ENCODE assay signal across 19 cellular contexts in the genomic region with DNA sequence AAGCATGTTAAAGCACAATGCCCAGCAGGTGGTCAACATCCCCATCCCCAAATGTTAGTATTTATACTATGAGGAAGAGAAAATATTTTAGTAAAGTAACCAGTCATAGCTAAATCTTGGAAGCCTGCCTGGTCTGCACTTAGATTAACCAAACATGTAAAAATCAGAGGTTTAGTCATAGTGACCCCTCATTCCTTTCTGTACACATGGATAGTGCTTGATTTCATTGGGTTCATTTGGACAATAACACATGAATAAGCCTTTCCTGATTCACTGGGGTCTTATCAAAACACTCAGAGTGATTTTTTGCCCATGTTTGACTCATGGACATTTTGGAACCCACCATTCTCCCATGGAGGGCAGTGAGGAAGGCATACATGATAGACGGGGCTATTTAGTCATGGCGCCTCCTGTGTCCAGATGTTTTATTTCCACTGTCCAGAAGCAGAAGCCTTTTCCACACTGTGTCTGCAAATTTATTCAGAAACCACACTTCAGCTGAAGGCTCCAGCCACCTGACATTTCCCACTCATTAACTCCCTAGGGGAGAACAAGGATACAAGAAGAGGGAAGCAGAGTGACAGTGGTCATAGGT. TPM values are rescaled to one million over a fixed set of nuclear protein-coding genes. Genes with fewer than 3 reads are reported as not detected.
A peak's percentile ranks its signal among the peaks of the same experiment; 100 is the strongest.
DNase-seq lines count a peak whose midpoint lies in the region; ATAC-seq and TF ChIP-seq lines count a peak whose summit lies in the region.
"Had no signal": no experiment of that assay in that cellular context is flagged by ENCODE, and none has a peak within 500 bp of the region (broad histone marks: within the 10 kb centered on the region; RNA-seq: fewer than 3 reads in every experiment).

No MANE protein-coding gene starts in this region.

- intact Hi-C loops in PC-9 (cut with micrococcal nuclease; ENCODE audit: unreplicated experiment): no loop called here

- CTCF ChIA-PET in PC-9 (lab: Charles Lee): no interaction called here

- H3K4me1 ChIP-seq in osteoblast (ENCODE audit: insufficient read depth, low read length): peaks cover 22% of the 10 kb centered on the region
- no peaks in the 10 kb centered on the region for H3K4me1 ChIP-seq in PC-9 (replicated peaks; ENCODE audit: insufficient read depth)
- H3K4me1 ChIP-seq: BLaER1, esophagus squamous epithelium had no signal

- DNase-seq in Daoy (ENCODE audit: low read depth) (peak; percentile 14), OCI-M1 (lab: John Stamatoyannopoulos, UW) (peak; percentile 14), dedifferentiated amniotic fluid mesenchymal stem cell (ENCODE audit: extremely low spot score) (peak; percentile 59), osteoblast (ENCODE audit: insufficient read length, low spot score, missing footprints) (peak; percentile 82), PC-9 (no peak), T-helper 1 cell (no peak)
- no peak for DNase-seq in effector CD8-positive, alpha-beta T cell (lab: John Stamatoyannopoulos, UW)
- DNase-seq: activated CD4-positive, alpha-beta T cell treated with anti-CD3 and anti-CD28 coated beads, Interleukin-2, amount 50 U/mL, for 48 hours; activated naive CD8-positive, alpha-beta T cell treated with anti-CD3 and anti-CD28 coated beads, Interleukin-2, amount 50 U/mL, for 24 hours; activated T-cell treated with anti-CD3 and anti-CD28 coated beads, Interleukin-2, amount 50 U/mL, for 72 hours; esophagus squamous epithelium; NCI-H1930; NCI-H526; retina had no signal

- H3F3A ChIP-seq in PC-9 (ENCODE audit: insufficient read depth, low read depth): no peaks in the 10 kb centered on the region

- POLR2A ChIA-PET in PC-9 (lab: Charles Lee; ENCODE audit: unreplicated experiment): no interaction called here

- H4K20me1 ChIP-seq in osteoblast (ENCODE audit: insufficient read depth, low read length) (no peaks in the 10 kb centered on the region), PC-9 (ENCODE audit: insufficient read depth) (no peaks in the 10 kb centered on the region)
- H4K20me1 ChIP-seq: BLaER1 had no signal

- H3K9me3 ChIP-seq in osteoblast (ENCODE audit: low read depth, low read length): no peaks in the 10 kb centered on the region
- H3K9me3 ChIP-seq in PC-9 (ENCODE audit: insufficient read depth, low read depth): no peaks in the 10 kb centered on the region
- H3K9me3 ChIP-seq: esophagus squamous epithelium had no signal

- H3K4me2 ChIP-seq in osteoblast (ENCODE audit: insufficient read depth, low read length): peak overlapping the region; percentile 49
- H3K4me2 ChIP-seq in PC-9: no peak overlapping the region
- H3K4me2 ChIP-seq: BLaER1 had no signal

- no TSS peak for BruUV-seq in PC-9 (replicated peaks; lab: Mats Ljungman, UMichigan)

- H3K27me3 ChIP-seq in osteoblast (ENCODE audit: insufficient read depth, low read length) (no peaks in the 10 kb centered on the region), PC-9 (ENCODE audit: insufficient read depth, low read depth) (peaks cover 67% of the 10 kb centered on the region)
- H3K27me3 ChIP-seq: BLaER1, esophagus squamous epithelium had no signal

- no peak for ATAC-seq in GM18498 (IDR thresholded peaks at IDR 0.05; ENCODE audit: unreplicated experiment)
- ATAC-seq: activated naive CD8-positive, alpha-beta T cell treated with anti-CD3 and anti-CD28 coated beads, Interleukin-2, amount 50 U/mL, for 24 hours; activated T-cell treated with anti-CD3 and anti-CD28 coated beads, Interleukin-2, amount 50 U/mL, for 72 hours had no signal

- no peaks in the 10 kb centered on the region for H3K9me2 ChIP-seq in PC-9 (ENCODE audit: insufficient read depth)

- no peaks in the 10 kb centered on the region for H3K36me3 ChIP-seq in osteoblast (ENCODE audit: insufficient read depth, low read length)
- no peaks in the 10 kb centered on the region for H3K36me3 ChIP-seq in PC-9 (ENCODE audit: low read depth)
- H3K36me3 ChIP-seq: BLaER1, esophagus squamous epithelium had no signal

- H3K27ac ChIP-seq in osteoblast (ENCODE audit: low read depth, low read length) (peak overlapping the region; percentile 60), PC-9 (no peak overlapping the region)
- H3K27ac ChIP-seq: BLaER1, coronary artery had no signal

- H2AFZ ChIP-seq in osteoblast (ENCODE audit: low read length) (no peak overlapping the region), PC-9 (no peak overlapping the region)

- TF ChIP-seq CTCF in osteoblast (IDR thresholded peaks at IDR 0.05; ENCODE audit: extremely low read depth, low read depth, low read length): peak; percentile 32
- TF ChIP-seq CTCF in PC-9 (conservative IDR thresholded peaks at IDR 0.05): no peak

- H3K4me3 ChIP-seq in osteoblast (ENCODE audit: insufficient read depth, low read length) (no peak overlapping the region), PC-9 (no peak overlapping the region)
- H3K4me3 ChIP-seq: BLaER1, coronary artery, esophagus squamous epithelium had no signal

- H3K79me2 ChIP-seq in osteoblast (ENCODE audit: insufficient read depth, low read length) (no peaks in the 10 kb centered on the region), PC-9 (ENCODE audit: low read depth) (no peaks in the 10 kb centered on the region)

RNA-seq across cellular contexts. Expression of gene OR1J1, which starts 32.5 kb away (rescaled TPM):
- total RNA-seq in Daoy (2014; rRNA removed; shearing (Covaris generic)): not detected in 2 replicates
- total RNA-seq in osteoblast (not detected in 2 replicates), PC-9 (2021) (not detected in 2 replicates)
- total RNA-seq: activated T-cell treated with anti-CD3 and anti-CD28 coated beads, Interleukin-2, amount 50 U/mL, for 72 hours; esophagus squamous epithelium; lung microvascular endothelial cell; OCI-LY7 had no signal

Comparison
In these comparisons a context has a peak if more than half of its experiments do, and no peak if none do; other contexts are left out.
1. DNase-seq: peak in Daoy (single experiment), OCI-M1 (single experiment), dedifferentiated amniotic fluid mesenchymal stem cell (single experiment) and osteoblast (single experiment); none in effector CD8-positive, alpha-beta T cell (single experiment), PC-9 (0 of 2) and T-helper 1 cell (0 of 5).